In the genomic region with DNA sequence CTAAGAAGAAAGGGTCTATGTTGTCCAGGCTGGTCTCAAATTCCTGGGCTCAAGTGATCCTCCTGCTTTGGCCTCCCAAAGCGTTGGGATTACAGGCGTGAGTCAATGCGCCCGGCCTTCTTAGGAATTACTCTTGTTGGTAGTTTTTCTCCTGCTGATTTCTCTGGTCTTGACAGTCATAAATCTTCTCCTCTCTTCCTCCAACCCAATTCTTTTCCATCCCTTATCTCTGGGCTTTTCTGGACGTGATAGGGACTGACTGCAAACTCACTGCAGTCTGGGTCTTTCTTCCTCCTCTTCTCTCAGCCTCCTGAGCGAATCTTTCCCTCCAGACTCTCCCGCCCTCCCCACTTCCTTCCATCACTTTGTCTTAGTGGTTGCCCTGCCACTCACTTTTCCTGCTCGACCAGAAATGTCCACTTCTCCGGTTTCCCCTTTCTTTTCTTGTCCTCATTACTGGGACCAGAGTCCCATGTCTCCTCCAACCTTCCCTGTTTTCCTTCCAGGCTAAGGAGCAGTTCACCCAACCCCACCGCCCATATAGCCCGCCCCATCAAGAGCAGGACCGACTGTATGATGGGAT, we compare ENCODE assay signal across 15 cellular contexts. TPM values are rescaled to one million over a fixed set of nuclear protein-coding genes. Genes with fewer than 3 reads are reported as not detected.
"Had no signal": no experiment of that assay in that cellular context is flagged by ENCODE, and none has a peak within 500 bp of the region (broad histone marks: within the 10 kb centered on the region; RNA-seq: fewer than 3 reads in every experiment).

No MANE protein-coding gene starts in this region.

- H3K4me3 Mint-ChIP-seq: activated T-helper 1 cell treated with anti-CD3 and anti-CD28 coated beads, Interleukin-12 subunit alpha, Interleukin-12 subunit beta, Interleukin-2, Interleukin-4 antibody, amounts not matched to agents 30 ng/mL and 10 ng/mL and 1 ng/mL, durations not matched to agents 14 hours and 24 hours and 36 hours; T-helper 17 cell had no signal

- H3K27me3 ChIP-seq: cardiac muscle cell, colonic mucosa, hepatocyte, uterus had no signal

- DNase-seq: activated CD4-positive, alpha-beta T cell treated with anti-CD3 and anti-CD28 coated beads, Interleukin-2, amount 50 U/mL, for 4 hours; colonic mucosa; effector CD4-positive, alpha-beta T cell; left ventricle myocardium superior; mesendoderm; retina; stimulated activated CD4-positive, alpha-beta T cell treated with anti-CD3 and anti-CD28 coated beads, Interleukin-4, amount 100 ng/mL, for 1 hour; stimulated activated CD8-positive, alpha-beta memory T cell treated with anti-CD3 and anti-CD28 coated beads, Interleukin-4, amount 100 ng/mL, for 48 hours; T-helper 17 cell; uterus had no signal

- H3K36me3 ChIP-seq: uterus had no signal

- H3K9me3 ChIP-seq: colonic mucosa, uterus had no signal

- H3K27me3 Mint-ChIP-seq: T-helper 17 cell had no signal

- H3K4me1 Mint-ChIP-seq: T-helper 17 cell had no signal

- H3K9me3 Mint-ChIP-seq: activated T-helper 1 cell treated with anti-CD3 and anti-CD28 coated beads, Interleukin-12 subunit alpha, Interleukin-12 subunit beta, Interleukin-2, Interleukin-4 antibody, amounts not matched to agents 30 ng/mL and 10 ng/mL and 1 ng/mL, durations not matched to agents 14 hours and 24 hours and 36 hours had no signal

- H3K4me3 ChIP-seq: cardiac muscle cell, colonic mucosa, hepatocyte, uterus had no signal

- H3K27ac ChIP-seq: cardiac muscle cell, colonic mucosa, epithelial cell of prostate, hepatocyte, uterus had no signal

- ATAC-seq: left ventricle myocardium superior, T-helper 17 cell had no signal

- H3K4me1 ChIP-seq: colonic mucosa, uterus had no signal

- H3K27ac Mint-ChIP-seq: T-helper 17 cell had no signal

- FAIRE-seq: astrocyte had no signal

RNA-seq across cellular contexts. Expression of a gene that starts 39.4 kb away (rescaled TPM):
- total RNA-seq: T-helper 17 cell had no signal

RNA-seq across cellular contexts. Expression of a gene that starts 50.7 kb away (rescaled TPM):
- total RNA-seq: colonic mucosa, hepatocyte had no signal
